In the genomic region with DNA sequence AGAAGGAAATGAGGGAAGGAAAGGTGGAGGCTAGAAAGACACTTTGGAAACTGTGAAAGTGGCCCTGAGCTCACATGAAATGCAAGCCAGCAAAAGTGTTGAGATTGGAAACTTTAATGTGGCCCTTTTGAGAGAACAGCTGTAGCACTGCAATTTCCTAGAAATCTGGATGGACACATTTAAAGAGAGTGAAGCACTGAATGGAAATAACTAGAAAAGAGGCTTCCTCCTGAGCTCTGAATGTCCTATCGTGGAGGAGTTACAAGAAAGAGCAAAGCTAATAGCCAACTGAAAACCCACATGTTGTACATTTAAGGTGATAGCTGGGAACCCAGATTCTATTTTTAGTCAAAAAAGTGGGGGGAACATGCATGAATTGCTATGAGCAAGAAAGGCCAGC, we compare ENCODE assay signal across 19 cellular contexts. TPM values are rescaled to one million over a fixed set of nuclear protein-coding genes. Genes with fewer than 3 reads are reported as not detected.
DNase-seq lines count a peak whose midpoint lies in the region; ATAC-seq and TF ChIP-seq lines count a peak whose summit lies in the region.
"Had no signal": no experiment of that assay in that cellular context is flagged by ENCODE, and none has a peak within 500 bp of the region (broad histone marks: within the 10 kb centered on the region; RNA-seq: fewer than 3 reads in every experiment).

No MANE protein-coding gene starts in this region.

- peak overlapping the region; percentile 34 to 53 for H3K4me3 Mint-ChIP-seq in stimulated activated naive CD8-positive, alpha-beta T cell treated with anti-CD3 and anti-CD28 coated beads, Interleukin-15, amount 100 ng/mL, for 72 hours
- H3K4me3 Mint-ChIP-seq in T-helper 17 cell (no peak overlapping the region), type B pancreatic cell (no peak overlapping the region)
- H3K4me3 Mint-ChIP-seq: activated B cell treated with CpG ODN at 0.5 μM for 24 hours, brain, CD14-positive monocyte had no signal

- 63% methylated on average over 1 of the region's 1 CpG for WGBS in hepatocyte (ENCODE audit: low lambda C conversion rate, missing lambda C conversion rate)

- TF ChIP-seq CTCF in hepatocyte (IDR thresholded peaks at IDR 0.05; ENCODE audit: poor library complexity): no peak
- no peak for TF ChIP-seq CTCF in type B pancreatic cell (conservative IDR thresholded peaks at IDR 0.05)

- H3K27me3 Mint-ChIP-seq in stimulated activated naive CD8-positive, alpha-beta T cell treated with anti-CD3 and anti-CD28 coated beads, Interleukin-15, amount 100 ng/mL, for 72 hours: no peaks in the 10 kb centered on the region
- H3K27me3 Mint-ChIP-seq in T-helper 17 cell: no peaks in the 10 kb centered on the region
- H3K27me3 Mint-ChIP-seq in type B pancreatic cell: peaks cover 16% of the 10 kb centered on the region

- peak overlapping the region; percentile 49 for H3K27ac ChIP-seq in hepatocyte
- H3K27ac ChIP-seq: epithelial cell of prostate, skin epidermis, suprapubic skin had no signal

- H3K4me2 ChIP-seq in hepatocyte: no peak overlapping the region

- H3K27ac Mint-ChIP-seq in stimulated activated naive CD8-positive, alpha-beta T cell treated with anti-CD3 and anti-CD28 coated beads, Interleukin-15, amount 100 ng/mL, for 72 hours: peak overlapping the region in 1 of 2 donors; percentile 94
- peak overlapping the region; percentile 4 for H3K27ac Mint-ChIP-seq in T-helper 17 cell
- H3K27ac Mint-ChIP-seq in type B pancreatic cell: no peak overlapping the region
- H3K27ac Mint-ChIP-seq: activated B cell treated with CpG ODN at 0.5 μM for 24 hours had no signal

- H3K4me1 ChIP-seq in hepatocyte (ENCODE audit: insufficient read depth): peaks cover 21% of the 10 kb centered on the region

- peaks cover 2% of the 10 kb centered on the region for H3K36me3 Mint-ChIP-seq in T-helper 17 cell (ENCODE audit: low read depth)
- H3K36me3 Mint-ChIP-seq in type B pancreatic cell: no peaks in the 10 kb centered on the region
- H3K36me3 Mint-ChIP-seq: brain had no signal

- no peaks in the 10 kb centered on the region for H3K9me3 ChIP-seq in T-helper 17 cell (ENCODE audit: control insufficient read depth, low read length, poor library complexity, severe bottlenecking)
- no peaks in the 10 kb centered on the region for H3K9me3 ChIP-seq in hepatocyte (ENCODE audit: low read depth)
- H3K9me3 ChIP-seq: suprapubic skin had no signal

- no peaks in the 10 kb centered on the region for H3K36me3 ChIP-seq in hepatocyte (replicated peaks; ENCODE audit: insufficient read depth, low read depth)
- H3K36me3 ChIP-seq: suprapubic skin had no signal

- H3K9me2 ChIP-seq in hepatocyte (replicated peaks; ENCODE audit: insufficient read depth): no peaks in the 10 kb centered on the region

- H3K27me3 ChIP-seq in hepatocyte: no peaks in the 10 kb centered on the region
- H3K27me3 ChIP-seq: suprapubic skin had no signal

- H4K20me1 ChIP-seq in hepatocyte (ENCODE audit: insufficient read depth, poor library complexity, severe bottlenecking): no peaks in the 10 kb centered on the region

- H3K9me3 Mint-ChIP-seq in stimulated activated naive CD8-positive, alpha-beta T cell treated with anti-CD3 and anti-CD28 coated beads, Interleukin-15, amount 100 ng/mL, for 72 hours: peaks cover 0 to 4% of the 10 kb centered on the region in 2 donors
- peaks cover 5% of the 10 kb centered on the region for H3K9me3 Mint-ChIP-seq in type B pancreatic cell
- H3K9me3 Mint-ChIP-seq: activated B cell treated with CpG ODN at 0.5 μM for 24 hours had no signal

- H3K79me2 ChIP-seq in hepatocyte: no peaks in the 10 kb centered on the region

- ATAC-seq in stimulated activated naive CD8-positive, alpha-beta T cell treated with anti-CD3 and anti-CD28 coated beads, Interleukin-15, amount 100 ng/mL, for 72 hours: no peak
- no peak for ATAC-seq in stimulated activated naive CD8-positive, alpha-beta T cell treated with anti-CD3 and anti-CD28 coated beads, Interleukin-15, Interleukin-2, amounts not matched to agents 100 U/mL and 50 U/mL, for 24 hours
- no peak for ATAC-seq in T-helper 17 cell
- ATAC-seq: HCT116 had no signal

- peaks cover 94% of the 10 kb centered on the region for H3K4me1 Mint-ChIP-seq in stimulated activated naive CD8-positive, alpha-beta T cell treated with anti-CD3 and anti-CD28 coated beads, Interleukin-15, amount 100 ng/mL, for 72 hours
- H3K4me1 Mint-ChIP-seq in T-helper 17 cell (peaks cover 45% of the 10 kb centered on the region), type B pancreatic cell (ENCODE audit: unreplicated experiment) (peaks cover 29% of the 10 kb centered on the region)

- H2AFZ ChIP-seq in hepatocyte: no peak overlapping the region

- H3K4me3 ChIP-seq in hepatocyte: no peak overlapping the region
- H3K4me3 ChIP-seq: lung, skin epidermis, suprapubic skin had no signal

- no peak for DNase-seq in stimulated activated naive CD8-positive, alpha-beta T cell treated with anti-CD3 and anti-CD28 coated beads, Interleukin-15, amount 100 ng/mL, for 72 hours
- no peak for DNase-seq in stimulated activated naive CD8-positive, alpha-beta T cell treated with anti-CD3 and anti-CD28 coated beads, Interleukin-15, Interleukin-2, amounts not matched to agents 100 U/mL and 50 U/mL, for 24 hours
- no peak for DNase-seq in T-helper 17 cell
- no peak for DNase-seq in hepatocyte (ENCODE audit: low spot score)
- no peak for DNase-seq in NCI-H2171 treated with DMSO at 0.1 percent for 48 hours (lab: John Stamatoyannopoulos, UW)
- no peak for DNase-seq in type B pancreatic cell (ENCODE audit: extremely low spot score, unreplicated experiment)
- DNase-seq in cortex of kidney (lab: John Stamatoyannopoulos, UW): no peak
- DNase-seq: activated B cell treated with CpG ODN at 0.5 μM for 24 hours; activated CD8-positive, alpha-beta memory T cell treated with anti-CD3 and anti-CD28 coated beads for 24 hours; NCI-H2029 treated with DMSO at 0.1 percent for 48 hours; NCI-H774; stimulated activated CD4-positive, alpha-beta T cell treated with anti-CD3 and anti-CD28 coated beads, Interleukin-2, amount 100 ng/mL, for 24 hours had no signal

RNA-seq across cellular contexts. Expression of a gene that starts 55.9 kb away (rescaled TPM):
- total RNA-seq in T-helper 17 cell (1 to 10 TPM; 1.8 to 5.3 TPM), hepatocyte (13.4 and 21.1 TPM in 2 replicates), type B pancreatic cell (ENCODE audit: low replicate concordance) (3.8 and 9.8 TPM in 2 replicates)
- polyA plus RNA-seq in hepatocyte: 8.2 and 14.8 TPM in 2 replicates
- polyA plus RNA-seq: CD14-positive monocyte had no signal

Comparison
In these comparisons a context has a peak if more than half of its experiments do, and no peak if none do; other contexts are left out.
1. H3K4me3 Mint-ChIP-seq: peak in stimulated activated naive CD8-positive, alpha-beta T cell treated with anti-CD3 and anti-CD28 coated beads, Interleukin-15, amount 100 ng/mL, for 72 hours (2 of 2); none in T-helper 17 cell (single experiment) and type B pancreatic cell (single experiment).